ENCODE assay signal across 13 cellular contexts in genomic region chr17:45175759-45176140, GRCh38. TPM values are rescaled to one million over a fixed set of nuclear protein-coding genes. Genes with fewer than 3 reads are reported as not detected.
DNase-seq lines count a peak whose midpoint lies in the region; ATAC-seq and TF ChIP-seq lines count a peak whose summit lies in the region.
"Had no signal": no experiment of that assay in that cellular context is flagged by ENCODE, and none has a peak within 500 bp of the region (broad histone marks: within the 10 kb centered on the region; RNA-seq: fewer than 3 reads in every experiment).

No MANE protein-coding gene starts in this region.

- H3K27me3 Mint-ChIP-seq in activated CD8-positive, alpha-beta memory T cell treated with anti-CD3 and anti-CD28 coated beads, Interleukin-2, amount 10 ng/mL, durations not matched to agents 7 days and 5 days, result no peaks in the 10 kb centered on the region
- H3K27me3 Mint-ChIP-seq: stimulated activated memory B cell treated with anti-CD40 and anti-IgM and Interleukin-4, amounts not matched to agents 10 μg/mL and 1 μg/mL and 100 μg/mL, for 72 hours had no signal

- DNase-seq in thoracic aorta (ENCODE audit: low spot score) (no peak), brain microvascular endothelial cell (no peak)
- no peak for DNase-seq in activated CD8-positive, alpha-beta memory T cell treated with anti-CD3 and anti-CD28 coated beads, Interleukin-2, amount 10 ng/mL, durations not matched to agents 7 days and 5 days
- DNase-seq: activated CD8-positive, alpha-beta memory T cell treated with anti-CD3 and anti-CD28 coated beads, Interleukin-2, amount 50 U/mL, for 48 hours; effector CD4-positive, alpha-beta T cell; left cardiac atrium; NCI-H526 treated with DMSO at 0.1 percent for 48 hours; SJCRH30 had no signal

- WGBS in gastroesophageal sphincter (ENCODE audit: low coverage in 1 of 2), 2 donors, result 85 to 94% methylated on average over 1 to 2 of the region's 3 CpGs

- H3K4me3 ChIP-seq in gastroesophageal sphincter (no peak overlapping the region), thoracic aorta (no peak overlapping the region), brain microvascular endothelial cell (ENCODE audit: low read depth, low read length) (no peak overlapping the region)
- H3K4me3 ChIP-seq: SJCRH30 had no signal

- no peak overlapping the region for H3K27ac Mint-ChIP-seq in activated CD8-positive, alpha-beta memory T cell treated with anti-CD3 and anti-CD28 coated beads, Interleukin-2, amount 10 ng/mL, durations not matched to agents 7 days and 5 days
- H3K27ac Mint-ChIP-seq: stimulated activated memory B cell treated with anti-CD40 and anti-IgM and Interleukin-4, amounts not matched to agents 10 μg/mL and 1 μg/mL and 100 μg/mL, for 72 hours had no signal

- no peak overlapping the region for H3K4me3 Mint-ChIP-seq in activated CD8-positive, alpha-beta memory T cell treated with anti-CD3 and anti-CD28 coated beads, Interleukin-2, amount 10 ng/mL, durations not matched to agents 7 days and 5 days
- H3K4me3 Mint-ChIP-seq: stimulated activated memory B cell treated with anti-CD40 and anti-IgM and Interleukin-4, amounts not matched to agents 10 μg/mL and 1 μg/mL and 100 μg/mL, for 72 hours had no signal

- H3K9me3 ChIP-seq in gastroesophageal sphincter, result no peaks in the 10 kb centered on the region
- no peaks in the 10 kb centered on the region for H3K9me3 ChIP-seq in thoracic aorta
- H3K9me3 ChIP-seq: SJCRH30 had no signal

- H3K27ac ChIP-seq in gastroesophageal sphincter, result peak overlapping the region; percentile 27 to 82 (median 72)
- H3K27ac ChIP-seq in thoracic aorta, result peak overlapping the region; percentile 59 to 84
- no peak overlapping the region for H3K27ac ChIP-seq in brain microvascular endothelial cell
- H3K27ac ChIP-seq: SJCRH30, VCaP had no signal

- no peak for ATAC-seq in gastroesophageal sphincter
- ATAC-seq in thoracic aorta (ENCODE audit: insufficient number of reproducible peaks, low FRiP score, low read depth), result no peak
- ATAC-seq in HG02973 (IDR thresholded peaks at IDR 0.05; ENCODE audit: unreplicated experiment), result no peak
- no peak for ATAC-seq in activated CD8-positive, alpha-beta memory T cell treated with anti-CD3 and anti-CD28 coated beads, Interleukin-2, amount 10 ng/mL, durations not matched to agents 7 days and 5 days
- ATAC-seq: stimulated activated memory B cell treated with anti-CD40 and anti-IgM and Interleukin-4, amounts not matched to agents 10 μg/mL and 1 μg/mL and 100 μg/mL, for 72 hours had no signal

- H3K4me1 Mint-ChIP-seq in activated CD8-positive, alpha-beta memory T cell treated with anti-CD3 and anti-CD28 coated beads, Interleukin-2, amount 10 ng/mL, durations not matched to agents 7 days and 5 days, result peaks cover 18% of the 10 kb centered on the region

- in situ Hi-C loops in brain microvascular endothelial cell (cut with HindIII; ENCODE audit: low pct_ligation_motif_present, low sequenced_read_pairs), result no loop called here

- H3K9me3 Mint-ChIP-seq in activated CD8-positive, alpha-beta memory T cell treated with anti-CD3 and anti-CD28 coated beads, Interleukin-2, amount 10 ng/mL, durations not matched to agents 7 days and 5 days (ENCODE audit: low read depth), result no peaks in the 10 kb centered on the region
- H3K9me3 Mint-ChIP-seq: stimulated activated memory B cell treated with anti-CD40 and anti-IgM and Interleukin-4, amounts not matched to agents 10 μg/mL and 1 μg/mL and 100 μg/mL, for 72 hours had no signal

- TF ChIP-seq RAD21 in Ishikawa (IDR thresholded peaks at IDR 0.05; ENCODE audit: low read depth), result no peak

- H3K36me3 ChIP-seq in gastroesophageal sphincter (no peaks in the 10 kb centered on the region), thoracic aorta (no peaks in the 10 kb centered on the region), brain microvascular endothelial cell (replicated peaks) (no peaks in the 10 kb centered on the region)
- H3K36me3 ChIP-seq: SJCRH30 had no signal

- TF ChIP-seq CTCF in gastroesophageal sphincter (IDR thresholded peaks at IDR 0.05) (no peak), thoracic aorta (IDR thresholded peaks at IDR 0.05) (no peak), brain microvascular endothelial cell (IDR thresholded peaks at IDR 0.05; ENCODE audit: low read depth, low read length, missing control alignments) (no peak)

- H3K27me3 ChIP-seq in gastroesophageal sphincter, result no peaks in the 10 kb centered on the region
- H3K27me3 ChIP-seq in thoracic aorta (replicated peaks; ENCODE audit: insufficient read depth), result no peaks in the 10 kb centered on the region
- no peaks in the 10 kb centered on the region for H3K27me3 ChIP-seq in brain microvascular endothelial cell (replicated peaks)
- H3K27me3 ChIP-seq: SJCRH30 had no signal

- H3K4me1 ChIP-seq in gastroesophageal sphincter (peaks cover 0 to 49% (median 37%) of the 10 kb centered on the region in 3 donors), thoracic aorta (ENCODE audit: control insufficient read depth in 1 of 2, low read depth in 2 of 2) (peaks cover 17 to 44% of the 10 kb centered on the region in 2 donors)

- TF ChIP-seq EP300 in Ishikawa (IDR thresholded peaks at IDR 0.05; ENCODE audit: borderline replicate concordance) (no peak), gastroesophageal sphincter (IDR thresholded peaks at IDR 0.05) (no peak)

- CTCF ChIA-PET in activated CD8-positive, alpha-beta memory T cell treated with anti-CD3 and anti-CD28 coated beads, Interleukin-2, amount 10 ng/mL, durations not matched to agents 7 days and 5 days (lab: Charles Lee), result interaction anchor here (1.2 to 4.4 kb wide), 5 partner anchors 22 to 41 kb away, joined by 3 to 14 read pairs (median 5); partner anchors contain the start of gene ACBD4

- no peaks in the 10 kb centered on the region for H3K36me3 Mint-ChIP-seq in activated CD8-positive, alpha-beta memory T cell treated with anti-CD3 and anti-CD28 coated beads, Interleukin-2, amount 10 ng/mL, durations not matched to agents 7 days and 5 days
- H3K36me3 Mint-ChIP-seq: stimulated activated memory B cell treated with anti-CD40 and anti-IgM and Interleukin-4, amounts not matched to agents 10 μg/mL and 1 μg/mL and 100 μg/mL, for 72 hours had no signal

- TF ChIP-seq POLR2A in gastroesophageal sphincter (IDR thresholded peaks at IDR 0.05), result no peak

TF ChIP-seq in Ishikawa, 13 proteins besides CTCF, POLR2A, EP300 and RAD21:
- TF ChIP-seq NFIC (IDR thresholded peaks at IDR 0.05) (0 out of 2 replicates have a peak, but pooled peaks have one; percentile 0), TAF1 (IDR thresholded peaks at IDR 0.05; ENCODE audit: low read depth) (no peak)

RNA-seq across cellular contexts. Expression of gene HEXIM2, which starts 14.1 kb away (rescaled TPM):
- 10 to 100 TPM in 1 of 4 donors, 1 to 10 TPM in 3; 3.8 to 11.1 (median 8.6) TPM for total RNA-seq in gastroesophageal sphincter
- 1 to 10 TPM in 1 of 2 donors, not detected in 1; 1.5 TPM for total RNA-seq in thoracic aorta
- 1 to 10 TPM; 6.9 to 7.5 TPM for total RNA-seq in activated CD8-positive, alpha-beta memory T cell treated with anti-CD3 and anti-CD28 coated beads, Interleukin-2, amount 10 ng/mL, durations not matched to agents 7 days and 5 days

RNA-seq across cellular contexts. Expression of gene HEXIM1, which starts 27.5 kb away (rescaled TPM):
- total RNA-seq in gastroesophageal sphincter (10 to 100 TPM; 48.3 to 56.3 (median 53.8) TPM), thoracic aorta (10 to 100 TPM; 34.9 to 89.1 TPM)
- total RNA-seq in activated CD8-positive, alpha-beta memory T cell treated with anti-CD3 and anti-CD28 coated beads, Interleukin-2, amount 10 ng/mL, durations not matched to agents 7 days and 5 days, result 10 to 100 TPM; 40.2 to 42.4 TPM

RNA-seq across cellular contexts. Expression of gene ACBD4, which starts 40.3 kb away (rescaled TPM):
- 10 to 100 TPM; 15.0 to 28.8 (median 23.5) TPM for total RNA-seq in gastroesophageal sphincter
- 10 to 100 TPM; 21.5 to 27.9 TPM for total RNA-seq in thoracic aorta
- total RNA-seq in activated CD8-positive, alpha-beta memory T cell treated with anti-CD3 and anti-CD28 coated beads, Interleukin-2, amount 10 ng/mL, durations not matched to agents 7 days and 5 days, result 10 to 100 TPM; 14.9 to 20.6 TPM

RNA-seq across cellular contexts. Expression of gene PLCD3, which starts 43.4 kb away (rescaled TPM):
- total RNA-seq in gastroesophageal sphincter (100 to 1,000 TPM in 2 of 4 donors, 10 to 100 TPM in 2; 50.4 to 147 (median 81.8) TPM), thoracic aorta (100 to 1,000 TPM in 1 of 2 donors, 10 to 100 TPM in 1; 79.3 to 116 TPM)
- 1 to 10 TPM; 2.6 to 5.2 TPM for total RNA-seq in activated CD8-positive, alpha-beta memory T cell treated with anti-CD3 and anti-CD28 coated beads, Interleukin-2, amount 10 ng/mL, durations not matched to agents 7 days and 5 days

RNA-seq across cellular contexts. Expression of gene FMNL1, which starts 45.9 kb away (rescaled TPM):
- total RNA-seq in gastroesophageal sphincter (10 to 100 TPM; 12.0 to 21.9 (median 14.9) TPM), thoracic aorta (10 to 100 TPM; 31.4 to 37.2 TPM)
- 100 to 1,000 TPM; 482 to 504 TPM for total RNA-seq in activated CD8-positive, alpha-beta memory T cell treated with anti-CD3 and anti-CD28 coated beads, Interleukin-2, amount 10 ng/mL, durations not matched to agents 7 days and 5 days
